In the genomic region with DNA sequence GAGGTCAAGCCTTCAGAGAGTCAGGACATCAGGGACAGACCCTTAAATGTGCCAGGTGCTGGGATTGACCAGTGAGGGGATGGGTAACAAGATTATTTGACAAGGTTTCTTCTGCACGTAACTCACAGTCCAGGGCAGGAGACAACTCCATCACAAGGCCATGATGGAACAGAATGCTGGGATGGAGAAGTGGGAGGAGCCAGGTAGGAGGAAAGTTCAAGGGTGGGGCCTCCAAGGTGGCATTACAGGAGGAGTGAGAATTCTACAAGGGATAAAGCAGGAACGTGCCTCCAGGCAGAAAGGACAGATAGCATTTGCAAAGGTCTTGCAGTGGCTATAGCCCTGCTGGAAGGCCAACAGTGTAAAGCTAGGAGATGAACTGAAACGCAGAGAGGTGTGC, we compare ENCODE assay signal across 1 cellular context.
A peak's percentile ranks its signal among the peaks of the same experiment; 100 is the strongest.
TF ChIP-seq lines count a peak whose summit lies in the region.

No MANE protein-coding gene starts in this region.

TF ChIP-seq in HEK293, 187 proteins besides CTCF, POLR2A, EP300 and RAD21:
- no peak for TF ChIP-seq ZNF341 (tag by site-specific recombination; IDR thresholded peaks at IDR 0.05; ENCODE audit: low read depth)
- peak; percentile 51; the same call in 1 of the 2 replicates for TF ChIP-seq ZNF600 (tag by site-specific recombination; IDR thresholded peaks at IDR 0.05)
- no peak for TF ChIP-seq ZNF157 (tag by site-specific recombination; IDR thresholded peaks at IDR 0.05)
